In the genomic region with DNA sequence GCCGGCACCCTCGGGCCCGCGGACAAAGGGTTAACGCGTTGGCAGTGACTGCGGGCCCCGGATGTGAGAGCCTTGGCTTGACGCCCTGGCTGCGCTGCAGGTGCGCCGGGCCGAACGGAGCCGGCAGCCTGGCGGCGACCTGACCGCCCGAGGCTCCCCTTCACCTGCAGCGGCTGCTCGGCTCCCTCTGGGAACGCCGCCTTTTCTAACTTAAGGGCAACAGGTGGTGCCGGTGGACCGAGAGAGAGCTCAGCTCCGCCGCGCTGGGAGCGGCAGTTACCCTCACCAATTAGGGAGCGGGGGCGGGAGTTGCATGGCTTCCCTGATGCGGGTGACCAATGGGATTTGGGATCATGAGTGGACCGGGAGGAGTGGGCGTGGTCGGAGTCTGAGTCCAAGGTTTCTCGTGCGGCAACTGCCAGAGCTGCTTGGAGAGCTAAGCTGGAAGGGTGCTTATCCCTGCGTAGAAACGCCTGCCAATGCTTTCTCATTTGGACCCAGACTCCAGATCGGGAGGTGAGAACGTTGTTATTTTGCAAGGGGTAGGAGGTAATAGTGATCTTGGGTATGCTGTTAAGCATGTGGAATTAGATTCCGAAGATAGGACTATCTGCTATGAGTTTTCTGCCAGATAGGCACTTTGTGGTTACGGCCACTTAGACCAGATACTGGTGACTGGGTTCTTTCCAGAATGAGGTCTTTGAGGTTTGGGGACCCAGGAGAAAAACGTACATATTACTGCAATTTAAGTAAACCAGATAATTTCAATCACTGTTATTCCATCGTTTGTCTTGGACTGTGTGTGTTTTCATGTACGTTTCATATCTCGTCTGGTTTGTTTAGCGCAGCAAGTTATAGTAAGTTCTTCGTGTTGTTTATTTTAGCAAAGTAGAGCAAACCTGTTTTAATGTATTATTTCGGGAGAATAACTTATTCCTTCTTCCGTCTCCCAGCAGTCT, we compare ENCODE assay signal across 1 cellular context.
TF ChIP-seq lines count a peak whose summit lies in the region.

A gene with protein sequence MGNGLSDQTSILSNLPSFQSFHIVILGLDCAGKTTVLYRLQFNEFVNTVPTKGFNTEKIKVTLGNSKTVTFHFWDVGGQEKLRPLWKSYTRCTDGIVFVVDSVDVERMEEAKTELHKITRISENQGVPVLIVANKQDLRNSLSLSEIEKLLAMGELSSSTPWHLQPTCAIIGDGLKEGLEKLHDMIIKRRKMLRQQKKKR (plus strand): TSS at position 421 of the 959 bp plus-strand sequence. CDS start 622 bp downstream, outside the sequence.

TF ChIP-seq in HepG2, 621 proteins besides CTCF, POLR2A, EP300 and RAD21 (continued from another document and continues in another):
- TF ChIP-seq ZNF362 (CRISPR knock-in tag; IDR thresholded peaks at IDR 0.05; ENCODE audit: borderline replicate concordance) (peak; percentile 43; the same call in 1 of the 2 replicates), NR2F6 (IDR thresholded peaks at IDR 0.05) (no peak), NR2F6 (CRISPR knock-in tag; IDR thresholded peaks at IDR 0.05) (no peak), ZNF674 (CRISPR knock-in tag; IDR thresholded peaks at IDR 0.05; ENCODE audit: low read depth) (no peak), CBX2 (IDR thresholded peaks at IDR 0.05; ENCODE audit: low read depth, low read length) (no peak), CBX2 (CRISPR knock-in tag; IDR thresholded peaks at IDR 0.05; ENCODE audit: low read depth) (no peak), NPAS2 (CRISPR knock-in tag; IDR thresholded peaks at IDR 0.05; ENCODE audit: borderline replicate concordance) (no peak), ZNF510 (CRISPR knock-in tag; IDR thresholded peaks at IDR 0.05; ENCODE audit: low read depth) (no peak), KAT8 (CRISPR knock-in tag; IDR thresholded peaks at IDR 0.05) (peak; percentile 57; the same call in 1 of the 2 replicates), ZNF644 (CRISPR knock-in tag; IDR thresholded peaks at IDR 0.05; ENCODE audit: low read depth) (no peak), ZNF121 (CRISPR knock-in tag; IDR thresholded peaks at IDR 0.05) (peak; percentile 85), HDAC2 (CRISPR knock-in tag; IDR thresholded peaks at IDR 0.05) (peak; percentile 42; the same call in 1 of the 2 replicates), ZNF562 (CRISPR knock-in tag; IDR thresholded peaks at IDR 0.05; ENCODE audit: borderline replicate concordance) (no peak), IKZF5 (CRISPR knock-in tag; IDR thresholded peaks at IDR 0.05) (no peak), TAF1 (CRISPR knock-in tag; IDR thresholded peaks at IDR 0.05) (peak; percentile 98), ZNF207 (IDR thresholded peaks at IDR 0.05; ENCODE audit: borderline replicate concordance) (no peak), ZUFSP (CRISPR knock-in tag; IDR thresholded peaks at IDR 0.05; ENCODE audit: borderline replicate concordance) (no peak), NR2C2 (CRISPR knock-in tag; IDR thresholded peaks at IDR 0.05; ENCODE audit: borderline replicate concordance) (no peak), ZSCAN22 (CRISPR knock-in tag; IDR thresholded peaks at IDR 0.05) (no peak), BORCS8-MEF2B (CRISPR knock-in tag; IDR thresholded peaks at IDR 0.05) (no peak), ZNF143 (CRISPR knock-in tag; IDR thresholded peaks at IDR 0.05) (no peak), NONO (IDR thresholded peaks at IDR 0.05) (no peak), NONO (CRISPR knock-in tag; conservative IDR thresholded peaks at IDR 0.05) (peak; percentile 48; the same call in 1 of the 2 replicates), SMAD3 (CRISPR knock-in tag; IDR thresholded peaks at IDR 0.05) (peak; percentile 50; the same call in 1 of the 2 replicates), MIER3 (CRISPR knock-in tag; IDR thresholded peaks at IDR 0.05; ENCODE audit: borderline replicate concordance) (peak; percentile 26; the same call in 1 of the 2 replicates), PCBP2 (optimal IDR thresholded peaks at IDR 0.05; ENCODE audit: low read depth, low read length, poor library complexity, severe bottlenecking) (no peak), ZNF33A (CRISPR knock-in tag; IDR thresholded peaks at IDR 0.05; ENCODE audit: borderline replicate concordance) (no peak), MTA3 (CRISPR knock-in tag; IDR thresholded peaks at IDR 0.05) (no peak), MIER2 (CRISPR knock-in tag; IDR thresholded peaks at IDR 0.05) (peak; percentile 52; the same call in 1 of the 2 replicates), ZNF619 (CRISPR knock-in tag; IDR thresholded peaks at IDR 0.05) (peak; percentile 37; the same call in 1 of the 2 replicates), BRF2 (CRISPR knock-in tag; IDR thresholded peaks at IDR 0.05) (no peak), SRSF1 (optimal IDR thresholded peaks at IDR 0.05; ENCODE audit: low read depth, low read length) (no peak), ZNF224 (CRISPR knock-in tag; IDR thresholded peaks at IDR 0.05) (no peak), KDM4B (CRISPR knock-in tag; IDR thresholded peaks at IDR 0.05) (no peak), ZNF350 (CRISPR knock-in tag; IDR thresholded peaks at IDR 0.05; ENCODE audit: borderline replicate concordance, low read depth) (peak; percentile 75; the same call in 1 of the 2 replicates), ZNF296 (CRISPR knock-in tag; conservative IDR thresholded peaks at IDR 0.05) (no peak), ZKSCAN1 (IDR thresholded peaks at IDR 0.05; ENCODE audit: low read length) (no peak), NCOA5 (CRISPR knock-in tag; IDR thresholded peaks at IDR 0.05) (no peak), MEF2D (CRISPR knock-in tag; IDR thresholded peaks at IDR 0.05) (no peak), ZNF354B (CRISPR knock-in tag; IDR thresholded peaks at IDR 0.05) (no peak), ZNF572 (CRISPR knock-in tag; IDR thresholded peaks at IDR 0.05) (no peak), ZFYVE20 (CRISPR knock-in tag; IDR thresholded peaks at IDR 0.05; ENCODE audit: borderline replicate concordance, low read depth) (no peak), ZNF260 (CRISPR knock-in tag; IDR thresholded peaks at IDR 0.05; ENCODE audit: borderline replicate concordance, low read depth) (no peak), SMARCE1 (IDR thresholded peaks at IDR 0.05; ENCODE audit: borderline replicate concordance) (no peak)
- TF ChIP-seq, protein P1, sequence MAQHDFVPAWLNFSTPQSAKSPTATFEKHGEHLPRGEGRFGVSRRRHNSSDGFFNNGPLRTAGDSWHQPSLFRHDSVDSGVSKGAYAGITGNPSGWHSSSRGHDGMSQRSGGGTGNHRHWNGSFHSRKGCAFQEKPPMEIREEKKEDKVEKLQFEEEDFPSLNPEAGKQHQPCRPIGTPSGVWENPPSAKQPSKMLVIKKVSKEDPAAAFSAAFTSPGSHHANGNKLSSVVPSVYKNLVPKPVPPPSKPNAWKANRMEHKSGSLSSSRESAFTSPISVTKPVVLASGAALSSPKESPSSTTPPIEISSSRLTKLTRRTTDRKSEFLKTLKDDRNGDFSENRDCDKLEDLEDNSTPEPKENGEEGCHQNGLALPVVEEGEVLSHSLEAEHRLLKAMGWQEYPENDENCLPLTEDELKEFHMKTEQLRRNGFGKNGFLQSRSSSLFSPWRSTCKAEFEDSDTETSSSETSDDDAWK (CRISPR knock-in tag; IDR thresholded peaks at IDR 0.05), result no peak
- TF ChIP-seq, protein P2, sequence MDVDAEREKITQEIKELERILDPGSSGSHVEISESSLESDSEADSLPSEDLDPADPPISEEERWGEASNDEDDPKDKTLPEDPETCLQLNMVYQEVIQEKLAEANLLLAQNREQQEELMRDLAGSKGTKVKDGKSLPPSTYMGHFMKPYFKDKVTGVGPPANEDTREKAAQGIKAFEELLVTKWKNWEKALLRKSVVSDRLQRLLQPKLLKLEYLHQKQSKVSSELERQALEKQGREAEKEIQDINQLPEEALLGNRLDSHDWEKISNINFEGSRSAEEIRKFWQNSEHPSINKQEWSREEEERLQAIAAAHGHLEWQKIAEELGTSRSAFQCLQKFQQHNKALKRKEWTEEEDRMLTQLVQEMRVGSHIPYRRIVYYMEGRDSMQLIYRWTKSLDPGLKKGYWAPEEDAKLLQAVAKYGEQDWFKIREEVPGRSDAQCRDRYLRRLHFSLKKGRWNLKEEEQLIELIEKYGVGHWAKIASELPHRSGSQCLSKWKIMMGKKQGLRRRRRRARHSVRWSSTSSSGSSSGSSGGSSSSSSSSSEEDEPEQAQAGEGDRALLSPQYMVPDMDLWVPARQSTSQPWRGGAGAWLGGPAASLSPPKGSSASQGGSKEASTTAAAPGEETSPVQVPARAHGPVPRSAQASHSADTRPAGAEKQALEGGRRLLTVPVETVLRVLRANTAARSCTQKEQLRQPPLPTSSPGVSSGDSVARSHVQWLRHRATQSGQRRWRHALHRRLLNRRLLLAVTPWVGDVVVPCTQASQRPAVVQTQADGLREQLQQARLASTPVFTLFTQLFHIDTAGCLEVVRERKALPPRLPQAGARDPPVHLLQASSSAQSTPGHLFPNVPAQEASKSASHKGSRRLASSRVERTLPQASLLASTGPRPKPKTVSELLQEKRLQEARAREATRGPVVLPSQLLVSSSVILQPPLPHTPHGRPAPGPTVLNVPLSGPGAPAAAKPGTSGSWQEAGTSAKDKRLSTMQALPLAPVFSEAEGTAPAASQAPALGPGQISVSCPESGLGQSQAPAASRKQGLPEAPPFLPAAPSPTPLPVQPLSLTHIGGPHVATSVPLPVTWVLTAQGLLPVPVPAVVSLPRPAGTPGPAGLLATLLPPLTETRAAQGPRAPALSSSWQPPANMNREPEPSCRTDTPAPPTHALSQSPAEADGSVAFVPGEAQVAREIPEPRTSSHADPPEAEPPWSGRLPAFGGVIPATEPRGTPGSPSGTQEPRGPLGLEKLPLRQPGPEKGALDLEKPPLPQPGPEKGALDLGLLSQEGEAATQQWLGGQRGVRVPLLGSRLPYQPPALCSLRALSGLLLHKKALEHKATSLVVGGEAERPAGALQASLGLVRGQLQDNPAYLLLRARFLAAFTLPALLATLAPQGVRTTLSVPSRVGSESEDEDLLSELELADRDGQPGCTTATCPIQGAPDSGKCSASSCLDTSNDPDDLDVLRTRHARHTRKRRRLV (CRISPR knock-in tag; IDR thresholded peaks at IDR 0.05), result no peak
